In the genomic region with DNA sequence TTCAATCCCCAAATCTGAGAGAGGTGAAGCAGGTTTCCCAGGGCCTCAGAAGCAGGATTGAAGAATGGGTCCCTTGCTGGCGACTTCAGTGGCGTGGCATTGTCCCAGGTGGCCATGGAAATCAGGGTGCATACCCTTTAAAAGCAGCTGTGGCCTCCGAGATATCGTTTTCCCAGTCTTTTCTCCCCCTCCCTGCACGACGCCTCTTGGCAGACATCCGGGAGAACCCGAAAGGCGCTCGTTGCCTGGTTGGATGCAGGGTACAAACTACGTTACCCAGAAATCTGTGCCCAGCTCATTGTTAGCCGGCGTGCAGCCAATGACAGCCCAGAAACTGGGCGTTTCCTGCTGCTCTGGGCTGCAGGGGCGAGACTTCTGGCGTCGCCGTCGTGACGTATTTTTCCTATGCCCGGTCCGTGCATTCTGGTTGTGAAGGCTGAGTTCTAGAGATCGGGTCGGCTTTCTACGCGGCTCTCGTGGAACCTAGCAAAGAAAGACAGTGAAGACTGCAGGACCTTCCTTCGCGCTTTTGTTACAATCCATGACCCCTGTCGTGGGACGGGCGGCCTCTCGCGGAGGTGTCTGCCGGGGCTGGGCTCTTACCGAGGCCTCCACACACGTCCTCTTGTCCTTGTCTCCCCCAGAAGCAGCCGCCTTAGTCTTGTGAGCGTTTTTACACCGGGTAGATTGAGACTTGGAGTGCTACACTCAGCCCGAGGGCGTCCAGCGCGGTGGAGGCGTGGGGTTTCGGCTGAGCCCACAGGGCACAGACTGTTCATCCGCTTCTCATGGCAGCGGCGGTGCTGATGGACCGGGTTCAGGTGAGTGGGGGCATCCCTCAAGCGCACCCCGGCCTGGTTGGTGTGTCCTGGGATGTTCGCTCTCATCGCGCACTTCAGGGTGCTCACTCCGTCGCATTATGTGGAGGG, we compare ENCODE assay signal across 2 cellular contexts.
TF ChIP-seq lines count a peak whose summit lies in the region.

A gene (plus strand): TSS at position 395 of the 929 bp plus-strand sequence. CDS start 394 bp downstream, at position 789.

TF ChIP-seq in HCT116, 20 proteins besides CTCF, POLR2A, EP300 and RAD21 (continued from another document):
- TF ChIP-seq, protein P1, sequence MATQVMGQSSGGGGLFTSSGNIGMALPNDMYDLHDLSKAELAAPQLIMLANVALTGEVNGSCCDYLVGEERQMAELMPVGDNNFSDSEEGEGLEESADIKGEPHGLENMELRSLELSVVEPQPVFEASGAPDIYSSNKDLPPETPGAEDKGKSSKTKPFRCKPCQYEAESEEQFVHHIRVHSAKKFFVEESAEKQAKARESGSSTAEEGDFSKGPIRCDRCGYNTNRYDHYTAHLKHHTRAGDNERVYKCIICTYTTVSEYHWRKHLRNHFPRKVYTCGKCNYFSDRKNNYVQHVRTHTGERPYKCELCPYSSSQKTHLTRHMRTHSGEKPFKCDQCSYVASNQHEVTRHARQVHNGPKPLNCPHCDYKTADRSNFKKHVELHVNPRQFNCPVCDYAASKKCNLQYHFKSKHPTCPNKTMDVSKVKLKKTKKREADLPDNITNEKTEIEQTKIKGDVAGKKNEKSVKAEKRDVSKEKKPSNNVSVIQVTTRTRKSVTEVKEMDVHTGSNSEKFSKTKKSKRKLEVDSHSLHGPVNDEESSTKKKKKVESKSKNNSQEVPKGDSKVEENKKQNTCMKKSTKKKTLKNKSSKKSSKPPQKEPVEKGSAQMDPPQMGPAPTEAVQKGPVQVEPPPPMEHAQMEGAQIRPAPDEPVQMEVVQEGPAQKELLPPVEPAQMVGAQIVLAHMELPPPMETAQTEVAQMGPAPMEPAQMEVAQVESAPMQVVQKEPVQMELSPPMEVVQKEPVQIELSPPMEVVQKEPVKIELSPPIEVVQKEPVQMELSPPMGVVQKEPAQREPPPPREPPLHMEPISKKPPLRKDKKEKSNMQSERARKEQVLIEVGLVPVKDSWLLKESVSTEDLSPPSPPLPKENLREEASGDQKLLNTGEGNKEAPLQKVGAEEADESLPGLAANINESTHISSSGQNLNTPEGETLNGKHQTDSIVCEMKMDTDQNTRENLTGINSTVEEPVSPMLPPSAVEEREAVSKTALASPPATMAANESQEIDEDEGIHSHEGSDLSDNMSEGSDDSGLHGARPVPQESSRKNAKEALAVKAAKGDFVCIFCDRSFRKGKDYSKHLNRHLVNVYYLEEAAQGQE (IDR thresholded peaks at IDR 0.05; ENCODE audit: low read depth), result no peak
- TF ChIP-seq EZH2 (IDR thresholded peaks at IDR 0.05) (no peak), SP1 (IDR thresholded peaks at IDR 0.05; ENCODE audit: low read depth) (peak; percentile 85), EZH2phosphoT487 (IDR thresholded peaks at IDR 0.05; ENCODE audit: borderline replicate concordance) (no peak), ZFX (IDR thresholded peaks at IDR 0.05) (peak; percentile 40), YY1 (IDR thresholded peaks at IDR 0.05; ENCODE audit: extremely low read depth, insufficient replicate concordance, low read depth, low read length) (peak; percentile 81), SRF (IDR thresholded peaks at IDR 0.05; ENCODE audit: low read depth) (peak; percentile 91)
- TF ChIP-seq, protein P2, sequence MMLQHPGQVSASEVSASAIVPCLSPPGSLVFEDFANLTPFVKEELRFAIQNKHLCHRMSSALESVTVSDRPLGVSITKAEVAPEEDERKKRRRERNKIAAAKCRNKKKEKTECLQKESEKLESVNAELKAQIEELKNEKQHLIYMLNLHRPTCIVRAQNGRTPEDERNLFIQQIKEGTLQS (IDR thresholded peaks at IDR 0.05), result no peak
- TF ChIP-seq, protein P3, sequence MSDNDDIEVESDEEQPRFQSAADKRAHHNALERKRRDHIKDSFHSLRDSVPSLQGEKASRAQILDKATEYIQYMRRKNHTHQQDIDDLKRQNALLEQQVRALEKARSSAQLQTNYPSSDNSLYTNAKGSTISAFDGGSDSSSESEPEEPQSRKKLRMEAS (IDR thresholded peaks at IDR 0.05), result peak; percentile 81

TF ChIP-seq in SK-N-SH, 30 proteins besides CTCF, POLR2A, EP300 and RAD21 (continued from another document):
- TF ChIP-seq, protein P4, sequence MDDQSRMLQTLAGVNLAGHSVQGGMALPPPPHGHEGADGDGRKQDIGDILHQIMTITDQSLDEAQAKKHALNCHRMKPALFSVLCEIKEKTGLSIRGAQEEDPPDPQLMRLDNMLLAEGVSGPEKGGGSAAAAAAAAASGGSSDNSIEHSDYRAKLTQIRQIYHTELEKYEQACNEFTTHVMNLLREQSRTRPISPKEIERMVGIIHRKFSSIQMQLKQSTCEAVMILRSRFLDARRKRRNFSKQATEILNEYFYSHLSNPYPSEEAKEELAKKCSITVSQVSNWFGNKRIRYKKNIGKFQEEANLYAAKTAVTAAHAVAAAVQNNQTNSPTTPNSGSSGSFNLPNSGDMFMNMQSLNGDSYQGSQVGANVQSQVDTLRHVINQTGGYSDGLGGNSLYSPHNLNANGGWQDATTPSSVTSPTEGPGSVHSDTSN (IDR thresholded peaks at IDR 0.05), result no peak
- peak; percentile 60; the same call in 1 of the 2 replicates for TF ChIP-seq POLR2AphosphoS5 (IDR thresholded peaks at IDR 0.05; ENCODE audit: low read depth, low read length)
- TF ChIP-seq, protein P5, sequence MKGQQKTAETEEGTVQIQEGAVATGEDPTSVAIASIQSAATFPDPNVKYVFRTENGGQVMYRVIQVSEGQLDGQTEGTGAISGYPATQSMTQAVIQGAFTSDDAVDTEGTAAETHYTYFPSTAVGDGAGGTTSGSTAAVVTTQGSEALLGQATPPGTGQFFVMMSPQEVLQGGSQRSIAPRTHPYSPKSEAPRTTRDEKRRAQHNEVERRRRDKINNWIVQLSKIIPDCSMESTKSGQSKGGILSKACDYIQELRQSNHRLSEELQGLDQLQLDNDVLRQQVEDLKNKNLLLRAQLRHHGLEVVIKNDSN (IDR thresholded peaks at IDR 0.05; ENCODE audit: borderline replicate concordance, low read depth), result no peak
- TF ChIP-seq RFX5 (IDR thresholded peaks at IDR 0.05; ENCODE audit: low read length), result 0 out of 2 replicates have a peak, but pooled peaks have one; percentile 46
- peak; percentile 92 for TF ChIP-seq MXI1 (IDR thresholded peaks at IDR 0.05; ENCODE audit: low read depth, low read length)
- peak; percentile 78 for TF ChIP-seq GABPA (IDR thresholded peaks at IDR 0.05; ENCODE audit: low read depth)
- no peak for TF ChIP-seq TCF12 (IDR thresholded peaks at IDR 0.05)
- no peak; the same call in 1 of the 2 replicates for TF ChIP-seq SIN3A (IDR thresholded peaks at IDR 0.05; ENCODE audit: borderline replicate concordance, low read depth, low read length)
- TF ChIP-seq RXRA (IDR thresholded peaks at IDR 0.05; ENCODE audit: borderline replicate concordance, low read depth), result no peak
- peak; percentile 11; the same call in 1 of the 2 replicates for TF ChIP-seq RCOR1 (IDR thresholded peaks at IDR 0.05; ENCODE audit: low read length)
- 0 out of 2 replicates have a peak, but pooled peaks have one; percentile 15 for TF ChIP-seq YY1 (IDR thresholded peaks at IDR 0.05; ENCODE audit: low read depth)
- TF ChIP-seq, protein P6, sequence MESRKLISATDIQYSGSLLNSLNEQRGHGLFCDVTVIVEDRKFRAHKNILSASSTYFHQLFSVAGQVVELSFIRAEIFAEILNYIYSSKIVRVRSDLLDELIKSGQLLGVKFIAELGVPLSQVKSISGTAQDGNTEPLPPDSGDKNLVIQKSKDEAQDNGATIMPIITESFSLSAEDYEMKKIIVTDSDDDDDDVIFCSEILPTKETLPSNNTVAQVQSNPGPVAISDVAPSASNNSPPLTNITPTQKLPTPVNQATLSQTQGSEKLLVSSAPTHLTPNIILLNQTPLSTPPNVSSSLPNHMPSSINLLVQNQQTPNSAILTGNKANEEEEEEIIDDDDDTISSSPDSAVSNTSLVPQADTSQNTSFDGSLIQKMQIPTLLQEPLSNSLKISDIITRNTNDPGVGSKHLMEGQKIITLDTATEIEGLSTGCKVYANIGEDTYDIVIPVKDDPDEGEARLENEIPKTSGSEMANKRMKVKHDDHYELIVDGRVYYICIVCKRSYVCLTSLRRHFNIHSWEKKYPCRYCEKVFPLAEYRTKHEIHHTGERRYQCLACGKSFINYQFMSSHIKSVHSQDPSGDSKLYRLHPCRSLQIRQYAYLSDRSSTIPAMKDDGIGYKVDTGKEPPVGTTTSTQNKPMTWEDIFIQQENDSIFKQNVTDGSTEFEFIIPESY (IDR thresholded peaks at IDR 0.05; ENCODE audit: borderline replicate concordance, low read depth), result peak; percentile 57; the same call in 1 of the 2 replicates
- TF ChIP-seq TEAD4 (IDR thresholded peaks at IDR 0.05; ENCODE audit: borderline replicate concordance, insufficient read depth), result no peak
- TF ChIP-seq, protein P7, sequence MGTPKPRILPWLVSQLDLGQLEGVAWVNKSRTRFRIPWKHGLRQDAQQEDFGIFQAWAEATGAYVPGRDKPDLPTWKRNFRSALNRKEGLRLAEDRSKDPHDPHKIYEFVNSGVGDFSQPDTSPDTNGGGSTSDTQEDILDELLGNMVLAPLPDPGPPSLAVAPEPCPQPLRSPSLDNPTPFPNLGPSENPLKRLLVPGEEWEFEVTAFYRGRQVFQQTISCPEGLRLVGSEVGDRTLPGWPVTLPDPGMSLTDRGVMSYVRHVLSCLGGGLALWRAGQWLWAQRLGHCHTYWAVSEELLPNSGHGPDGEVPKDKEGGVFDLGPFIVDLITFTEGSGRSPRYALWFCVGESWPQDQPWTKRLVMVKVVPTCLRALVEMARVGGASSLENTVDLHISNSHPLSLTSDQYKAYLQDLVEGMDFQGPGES (IDR thresholded peaks at IDR 0.05; ENCODE audit: low read depth, low read length), result 0 out of 2 replicates have a peak, but pooled peaks have one; percentile 11
- TF ChIP-seq, protein P3 (IDR thresholded peaks at IDR 0.05; ENCODE audit: low read depth), result peak; percentile 96
- TF ChIP-seq NRF1 (IDR thresholded peaks at IDR 0.05; ENCODE audit: low read depth, low read length), result no peak
- peak; percentile 54; the same call in 1 of the 2 replicates for TF ChIP-seq NFIC (IDR thresholded peaks at IDR 0.05; ENCODE audit: borderline replicate concordance)
- no peak for TF ChIP-seq GATA2 (CRISPR knock-in tag; IDR thresholded peaks at IDR 0.05)
- TF ChIP-seq FOXM1 (IDR thresholded peaks at IDR 0.05; ENCODE audit: low read depth), result no peak
- TF ChIP-seq, protein P8, sequence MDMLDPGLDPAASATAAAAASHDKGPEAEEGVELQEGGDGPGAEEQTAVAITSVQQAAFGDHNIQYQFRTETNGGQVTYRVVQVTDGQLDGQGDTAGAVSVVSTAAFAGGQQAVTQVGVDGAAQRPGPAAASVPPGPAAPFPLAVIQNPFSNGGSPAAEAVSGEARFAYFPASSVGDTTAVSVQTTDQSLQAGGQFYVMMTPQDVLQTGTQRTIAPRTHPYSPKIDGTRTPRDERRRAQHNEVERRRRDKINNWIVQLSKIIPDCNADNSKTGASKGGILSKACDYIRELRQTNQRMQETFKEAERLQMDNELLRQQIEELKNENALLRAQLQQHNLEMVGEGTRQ (IDR thresholded peaks at IDR 0.05; ENCODE audit: borderline replicate concordance, low read depth, low read length), result no peak
- TF ChIP-seq JUND (IDR thresholded peaks at IDR 0.05), result no peak
- TF ChIP-seq MEF2A (IDR thresholded peaks at IDR 0.05; ENCODE audit: borderline replicate concordance, low read depth), result no peak
- no peak for TF ChIP-seq FOXJ3 (CRISPR knock-in tag; IDR thresholded peaks at IDR 0.05)
- TF ChIP-seq TAF1 (IDR thresholded peaks at IDR 0.05; ENCODE audit: borderline replicate concordance, low read depth, low read length), result no peak; the same call in 1 of the 2 replicates
- no peak for TF ChIP-seq EZH2phosphoT487 (IDR thresholded peaks at IDR 0.05; ENCODE audit: borderline replicate concordance, low read depth)
- peak; percentile 88 for TF ChIP-seq CHD2 (IDR thresholded peaks at IDR 0.05; ENCODE audit: low read length, partially characterized antibody)
- TF ChIP-seq, protein P1 (IDR thresholded peaks at IDR 0.05; ENCODE audit: low read depth, low read length), result no peak
- peak; percentile 79 for TF ChIP-seq ELF1 (IDR thresholded peaks at IDR 0.05)
